Comparison of ENCODE assay signal across 24 cellular contexts in genomic region chr10:100660945-100661344, GRCh38.
"Had no signal": no experiment of that assay in that cellular context is flagged by ENCODE, and none has a peak within 500 bp of the region (broad histone marks: within the 10 kb centered on the region; RNA-seq: fewer than 3 reads in every experiment).

No MANE protein-coding gene starts in this region.

- H3K79me2 ChIP-seq: hepatocyte had no signal

- H3K4me3 Mint-ChIP-seq: memory B cell; naive thymus-derived CD4-positive, alpha-beta T cell; natural killer cell treated with Interleukin-12 subunit alpha and Interleukin-12 subunit beta and Interleukin-15 and Interleukin-18, amount 100 ng/mL, for 72 hours; stimulated activated naive B cell treated with anti-CD40 and anti-IgM and Interleukin-4, amounts not matched to agents 10 μg/mL and 1 μg/mL and 100 μg/mL, for 72 hours had no signal

- H3K9me3 Mint-ChIP-seq: natural killer cell treated with Interleukin-12 subunit alpha and Interleukin-12 subunit beta and Interleukin-15 and Interleukin-18, amount 100 ng/mL, for 72 hours had no signal

- H3K4me2 ChIP-seq: hepatocyte, smooth muscle cell had no signal

- H3K9me3 ChIP-seq: heart right ventricle, left ventricle myocardium inferior, mucosa of descending colon, pancreas, psoas muscle, right lobe of liver, testis, thyroid gland, transverse colon, upper lobe of right lung, uterus had no signal

- FAIRE-seq: pancreas had no signal

- H3K4me3 ChIP-seq: heart right ventricle, hepatocyte, left ventricle myocardium inferior, lung, mucosa of descending colon, pancreas, psoas muscle, right lobe of liver, smooth muscle cell, stomach, testis, thyroid gland, transverse colon, upper lobe of right lung, uterus had no signal

- H3K4me1 ChIP-seq: psoas muscle, testis, thyroid gland had no signal

- ATAC-seq: heart right ventricle; mucosa of descending colon; naive thymus-derived CD4-positive, alpha-beta T cell; natural killer cell treated with Interleukin-12 subunit alpha and Interleukin-12 subunit beta and Interleukin-15 and Interleukin-18, amount 100 ng/mL, for 72 hours; pancreas; psoas muscle; right lobe of liver; stimulated activated naive B cell treated with anti-CD40 and anti-IgM and Interleukin-4, amounts not matched to agents 10 μg/mL and 1 μg/mL and 100 μg/mL, for 72 hours; stimulated activated naive CD8-positive, alpha-beta T cell treated with anti-CD3 and anti-CD28 coated beads, Interleukin-15, Interleukin-2, amounts not matched to agents 100 U/mL and 50 U/mL, for 24 hours; upper lobe of right lung had no signal

- H3K27me3 ChIP-seq: testis had no signal

- H3K36me3 ChIP-seq: heart right ventricle, left ventricle myocardium inferior, pancreas, right lobe of liver, stomach, thyroid gland, transverse colon, upper lobe of right lung, uterus had no signal

- H3K27ac ChIP-seq: heart right ventricle, hepatocyte, left ventricle myocardium inferior, pancreas, psoas muscle, right lobe of liver, stomach, testis, thyroid gland, transverse colon, upper lobe of right lung, uterus had no signal

- DNase-seq: heart right ventricle; islet precursor cell; left ventricle myocardium inferior; midbrain; mucosa of descending colon; naive thymus-derived CD4-positive, alpha-beta T cell; pancreas; psoas muscle; right lobe of liver; stimulated activated CD4-positive, alpha-beta T cell treated with anti-CD3 and anti-CD28 coated beads, Interleukin-1b, Interleukin-23, amount 100 ng/mL, for 48 hours; stimulated activated CD4-positive, alpha-beta T cell treated with anti-CD3 and anti-CD28 coated beads, Interleukin-2, amount 100 ng/mL, for 48 hours; stimulated activated naive B cell treated with anti-CD40 and anti-IgM and Interleukin-4, amounts not matched to agents 10 μg/mL and 1 μg/mL and 100 μg/mL, for 72 hours; stimulated activated naive CD8-positive, alpha-beta T cell treated with anti-CD3 and anti-CD28 coated beads, Interleukin-15, Interleukin-2, amounts not matched to agents 100 U/mL and 50 U/mL, for 24 hours; stomach; thyroid gland; transverse colon; upper lobe of right lung; uterus had no signal

- H3K27ac Mint-ChIP-seq: memory B cell; naive thymus-derived CD4-positive, alpha-beta T cell; natural killer cell treated with Interleukin-12 subunit alpha and Interleukin-12 subunit beta and Interleukin-15 and Interleukin-18, amount 100 ng/mL, for 72 hours; stimulated activated naive B cell treated with anti-CD40 and anti-IgM and Interleukin-4, amounts not matched to agents 10 μg/mL and 1 μg/mL and 100 μg/mL, for 72 hours had no signal

- H2AFZ ChIP-seq: hepatocyte had no signal

- H3K36me3 Mint-ChIP-seq: natural killer cell treated with Interleukin-12 subunit alpha and Interleukin-12 subunit beta and Interleukin-15 and Interleukin-18, amount 100 ng/mL, for 72 hours had no signal
